ENCODE assay signal across 8 cellular contexts in genomic region chr3:15794303-15794771, GRCh38. TPM values are rescaled to one million over a fixed set of nuclear protein-coding genes. Genes with fewer than 3 reads are reported as not detected.
DNase-seq lines count a peak whose midpoint lies in the region; ATAC-seq, FAIRE-seq and TF ChIP-seq lines count a peak whose summit lies in the region.

No MANE protein-coding gene starts in this region.

- peaks cover 34 to 71% (median 61%) of the 10 kb centered on the region in 7 donors for H3K4me1 Mint-ChIP-seq in naive thymus-derived CD4-positive, alpha-beta T cell

- H3K9me3 ChIP-seq in adipocyte (ENCODE audit: control insufficient read depth, low read length) = no peaks in the 10 kb centered on the region
- H3K9me3 ChIP-seq in naive thymus-derived CD4-positive, alpha-beta T cell (ENCODE audit: control insufficient read depth in 2 of 3, low read length in 3 of 3) = no peaks in the 10 kb centered on the region

- peaks cover 38% of the 10 kb centered on the region for H3K4me1 ChIP-seq in adipocyte (ENCODE audit: control insufficient read depth, insufficient read depth, low read length)
- H3K4me1 ChIP-seq in naive thymus-derived CD4-positive, alpha-beta T cell (ENCODE audit: control insufficient read depth in 2 of 2, insufficient read depth in 2 of 2, low read length in 2 of 2) = peaks cover 12 to 17% of the 10 kb centered on the region in 2 donors

- peak overlapping the region; percentile 88 for H3K4me3 ChIP-seq in adipocyte (ENCODE audit: low read length)
- H3K4me3 ChIP-seq in naive thymus-derived CD4-positive, alpha-beta T cell (ENCODE audit: low read length) = no peak overlapping the region

- H3K9me3 Mint-ChIP-seq in naive thymus-derived CD4-positive, alpha-beta T cell = peaks cover 0 to 13% (median 0%) of the 10 kb centered on the region in 11 donors

- FAIRE-seq in urothelium cell line (lab: Jason Lieb, UNC) = no peak

- H3K27ac ChIP-seq in naive thymus-derived CD4-positive, alpha-beta T cell (ENCODE audit: low read depth, low read length) = no peak overlapping the region

- H3K9ac ChIP-seq in adipocyte (ENCODE audit: low read length) = peak overlapping the region; percentile 97

- H3K36me3 Mint-ChIP-seq in naive thymus-derived CD4-positive, alpha-beta T cell = peaks cover 0 to 37% (median 25%) of the 10 kb centered on the region in 5 donors

- POLR2A ChIA-PET in naive thymus-derived CD4-positive, alpha-beta T cell (lab: Charles Lee) = no interaction called here

- peak overlapping the region in 2 of 9 donors; percentile 67 to 85 for H3K27ac Mint-ChIP-seq in naive thymus-derived CD4-positive, alpha-beta T cell

- peak overlapping the region in 2 of 10 donors; percentile 48 to 77 for H3K4me3 Mint-ChIP-seq in naive thymus-derived CD4-positive, alpha-beta T cell

- peaks cover 36% of the 10 kb centered on the region for H3K36me3 ChIP-seq in adipocyte (ENCODE audit: control insufficient read depth, insufficient read depth, low read length, severe bottlenecking)
- H3K36me3 ChIP-seq in naive thymus-derived CD4-positive, alpha-beta T cell (ENCODE audit: control insufficient read depth in 2 of 3, insufficient read depth in 3 of 3, low read length in 3 of 3) = no peaks in the 10 kb centered on the region

- H3K27me3 ChIP-seq in adipocyte (replicated peaks; ENCODE audit: control insufficient read depth, insufficient read depth, low read length) = no peaks in the 10 kb centered on the region
- no peaks in the 10 kb centered on the region for H3K27me3 ChIP-seq in naive thymus-derived CD4-positive, alpha-beta T cell (ENCODE audit: control insufficient read depth in 2 of 2, insufficient read depth in 2 of 2, low read length in 2 of 2)

- intact Hi-C loops in naive thymus-derived CD4-positive, alpha-beta T cell (cut with micrococcal nuclease) = loop anchor here in 1 of 2 donors (2.0 kb wide), 1 partner anchor 24 kb away; no protein-coding TSS in a partner anchor

- ATAC-seq in HG03565 (IDR thresholded peaks at IDR 0.05; ENCODE audit: unreplicated experiment) = peak; percentile 36
- peak; percentile 66 for ATAC-seq in naive thymus-derived CD4-positive, alpha-beta T cell
- ATAC-seq in GM18519 (IDR thresholded peaks at IDR 0.05; ENCODE audit: low FRiP score, unreplicated experiment) = no peak

- CTCF ChIA-PET in naive thymus-derived CD4-positive, alpha-beta T cell (lab: Charles Lee) = no interaction called here

- no peaks in the 10 kb centered on the region for H3K27me3 Mint-ChIP-seq in naive thymus-derived CD4-positive, alpha-beta T cell

- DNase-seq in GM10266 (ENCODE audit: extremely low spot score) = peak; percentile 37
- peak; percentile 84 for DNase-seq in adipocyte (ENCODE audit: low read depth)
- no peak for DNase-seq in naive thymus-derived CD4-positive, alpha-beta T cell
- no peak for DNase-seq in NCI-H446 treated with DMSO at 0.1 percent for 48 hours (lab: John Stamatoyannopoulos, UW)
- DNase-seq in urothelium cell line (ENCODE audit: low spot score) = no peak
- DNase-seq in GDM1 (lab: John Stamatoyannopoulos, UW) = no peak

- TF ChIP-seq CTCF in GM10266 (IDR thresholded peaks at IDR 0.05; ENCODE audit: control insufficient read depth, insufficient read depth, low read depth, missing control alignments) = no peak

RNA-seq across cellular contexts. Expression of gene ANKRD28, which starts 3.4 kb away (rescaled TPM):
- 10 to 100 TPM; 27.4 to 70.4 (median 43.2) TPM for total RNA-seq in naive thymus-derived CD4-positive, alpha-beta T cell
- 10 to 100 TPM in 1 of 2 donors, 1 to 10 TPM in 1; 8.7 to 10.7 TPM for polyA plus RNA-seq in naive thymus-derived CD4-positive, alpha-beta T cell

Comparison
In these comparisons a context has a peak if more than half of its experiments do, and no peak if none do; other contexts are left out.
1. DNase-seq: peak in GM10266 (single experiment) and adipocyte (single experiment); none in naive thymus-derived CD4-positive, alpha-beta T cell (0 of 9), NCI-H446 treated with DMSO at 0.1 percent for 48 hours (single experiment), urothelium cell line (single experiment) and GDM1 (single experiment).